25 cellular contexts compared by ENCODE assay signal in genomic region chr7:47905071-47905920, GRCh38. TPM values are rescaled to one million over a fixed set of nuclear protein-coding genes. Genes with fewer than 3 reads are reported as not detected.
DNase-seq lines count a peak whose midpoint lies in the region; ATAC-seq, FAIRE-seq and TF ChIP-seq lines count a peak whose summit lies in the region.
"Had no signal": no experiment of that assay in that cellular context is flagged by ENCODE, and none has a peak within 500 bp of the region (broad histone marks: within the 10 kb centered on the region; RNA-seq: fewer than 3 reads in every experiment).

No MANE protein-coding gene starts in this region.

- no peak overlapping the region; the same call in 1 of the 2 replicates for H2BK15ac ChIP-seq in H1 (ENCODE audit: low read length)

- CTCF ChIA-PET in H1 (lab: Charles Lee; ENCODE audit: partially characterized antibody): interaction anchor here (0.9 to 2.7 kb wide), 5 partner anchors 8 to 53 kb away, joined by 3 to 24 read pairs (median 3); no protein-coding TSS in a partner anchor
- CTCF ChIA-PET in CD4-positive, alpha-beta T cell (lab: Charles Lee): no interaction called here

- intact Hi-C loops in CD4-positive, alpha-beta T cell (cut with DNase I, micrococcal nuclease): no loop called here

- H3K4me1 ChIP-seq in H1 (replicated peaks in 1 of 4; ENCODE audit: control insufficient read depth in 3 of 4, insufficient read depth in 4 of 4, low read length in 3 of 4): peaks cover 0 to 9% (median 4%) of the 10 kb centered on the region in 4 experiments; a peak in 6 of 7 replicates
- H3K4me1 ChIP-seq: left lung had no signal

- POLR2A ChIA-PET in H1 (lab: Charles Lee; ENCODE audit: partially characterized antibody): no interaction called here
- POLR2A ChIA-PET in CD4-positive, alpha-beta T cell (lab: Charles Lee): no interaction called here

- DNase-seq in EH (ENCODE audit: low read depth): peak; percentile 71
- DNase-seq in RPMI7951 (ENCODE audit: low read depth): peak; percentile 39
- no peak for DNase-seq in H1 (ENCODE audit: low read depth in 1 of 2, low spot score in 2 of 2)
- DNase-seq in putamen (ENCODE audit: low spot score): peak; percentile 28
- DNase-seq in D341Med (ENCODE audit: low spot score): no peak
- no peak for DNase-seq in activated gamma-delta T cell treated with Interleukin-2 at 50 U/mL for 16 hours
- no peak for DNase-seq in CD4-positive, alpha-beta T cell
- DNase-seq: activated CD8-positive, alpha-beta T cell treated with anti-CD3 and anti-CD28 coated beads, Interleukin-2, amount 10 ng/mL, durations not matched to agents 7 days and 5 days; Calu3; left lung; naive B cell; NCI-H2081; occipital lobe; SK-N-SH; stimulated activated naive CD8-positive, alpha-beta T cell treated with anti-CD3 and anti-CD28 coated beads, Interleukin-15, amount 100 ng/mL, for 72 hours; T-helper 17 cell; tibial artery had no signal

- no peaks in the 10 kb centered on the region for H3K9me3 ChIP-seq in H1 (ENCODE audit: insufficient read depth in 2 of 2, low read depth in 1 of 2, low read length in 1 of 2)
- no peaks in the 10 kb centered on the region for H3K9me3 ChIP-seq in CD4-positive, alpha-beta T cell (ENCODE audit: control insufficient read depth, low read length)
- H3K9me3 ChIP-seq: HAP-1, left lung, SK-N-SH, tibial artery had no signal

- peak overlapping the region; percentile 55; the same call in 1 of the 2 replicates for H2BK12ac ChIP-seq in H1 (ENCODE audit: low read depth, low read length)

- no peaks in the 10 kb centered on the region for H3K27me3 ChIP-seq in H1 (replicated peaks in 1 of 4; ENCODE audit: control insufficient read depth in 3 of 4, extremely low read depth in 1 of 4, insufficient read depth in 3 of 4, low read length in 3 of 4)
- no peaks in the 10 kb centered on the region for H3K27me3 ChIP-seq in CD4-positive, alpha-beta T cell (ENCODE audit: control insufficient read depth, insufficient read depth, low read length)
- H3K27me3 ChIP-seq: left lung, tibial artery had no signal

- no peak overlapping the region for H3K27ac ChIP-seq in H1 (ENCODE audit: low read depth, low read length)
- no peak overlapping the region for H3K27ac ChIP-seq in CD4-positive, alpha-beta T cell (ENCODE audit: low read depth, low read length)
- H3K27ac ChIP-seq: C4-2B, left lung, RWPE1, tibial artery had no signal

- H3K4me1 Mint-ChIP-seq in CD4-positive, alpha-beta T cell (ENCODE audit: low read depth): no peaks in the 10 kb centered on the region
- H3K4me1 Mint-ChIP-seq: naive B cell; stimulated activated naive CD8-positive, alpha-beta T cell treated with anti-CD3 and anti-CD28 coated beads, Interleukin-15, amount 100 ng/mL, for 72 hours; T-helper 17 cell had no signal

- no peak for ATAC-seq in CD4-positive, alpha-beta T cell (ENCODE audit: poor library complexity)
- ATAC-seq: activated CD8-positive, alpha-beta T cell treated with anti-CD3 and anti-CD28 coated beads, Interleukin-2, amount 10 ng/mL, durations not matched to agents 7 days and 5 days; GM12878; left lung; stimulated activated naive CD8-positive, alpha-beta T cell treated with anti-CD3 and anti-CD28 coated beads, Interleukin-15, amount 100 ng/mL, for 72 hours; T-helper 17 cell had no signal

- H3K9me3 Mint-ChIP-seq in CD4-positive, alpha-beta T cell: no peaks in the 10 kb centered on the region
- H3K9me3 Mint-ChIP-seq: naive B cell; stimulated activated naive CD8-positive, alpha-beta T cell treated with anti-CD3 and anti-CD28 coated beads, Interleukin-15, amount 100 ng/mL, for 72 hours had no signal

- H3K79me1 ChIP-seq in H1 (ENCODE audit: low read depth, low read length): no peaks in the 10 kb centered on the region

- no peak overlapping the region for H3K56ac ChIP-seq in H1 (replicated peaks; ENCODE audit: insufficient read length, low read depth, low read length)

- no peak overlapping the region for H4K8ac ChIP-seq in H1 (ENCODE audit: extremely low read depth, insufficient read depth, low read length)

- H2AFZ ChIP-seq in H1 (ENCODE audit: low read length): no peak overlapping the region

- H3K36me3 Mint-ChIP-seq in CD4-positive, alpha-beta T cell (ENCODE audit: low read depth): no peaks in the 10 kb centered on the region
- H3K36me3 Mint-ChIP-seq: activated naive CD8-positive, alpha-beta T cell; naive B cell had no signal

- no peaks in the 10 kb centered on the region for H4K20me1 ChIP-seq in H1 (replicated peaks in 1 of 2; ENCODE audit: control insufficient read depth in 1 of 2, insufficient read depth in 2 of 2, low read length in 2 of 2)

- WGBS in H1 (ENCODE audit: extremely low coverage in 1 of 2, insufficient coverage in 1 of 2, insufficient read length in 1 of 2, insufficient replicate concordance in 2 of 2, low coverage in 1 of 2, low lambda C conversion rate in 2 of 2, missing lambda C conversion rate in 1 of 2), 2 experiments: 82% methylated on average over 10 of the region's 10 CpGs; no CpG with 5 or more reads in 1 of the 2 experiments

- H2AK5ac ChIP-seq in H1 (ENCODE audit: low read depth, low read length): no peak overlapping the region

- no peak overlapping the region for H3K14ac ChIP-seq in H1 (ENCODE audit: insufficient read length)

- no peak overlapping the region for H3K4me3 Mint-ChIP-seq in CD4-positive, alpha-beta T cell
- H3K4me3 Mint-ChIP-seq: activated CD8-positive, alpha-beta T cell treated with anti-CD3 and anti-CD28 coated beads, Interleukin-2, amount 10 ng/mL, durations not matched to agents 7 days and 5 days; activated naive CD8-positive, alpha-beta T cell; naive B cell; stimulated activated naive CD8-positive, alpha-beta T cell treated with anti-CD3 and anti-CD28 coated beads, Interleukin-15, amount 100 ng/mL, for 72 hours; T-helper 17 cell had no signal

- H3K4me2 ChIP-seq in H1 (ENCODE audit: insufficient read depth in 1 of 2, low read depth in 2 of 2, low read length in 2 of 2): peak overlapping the region in 1 of 2 experiments; percentile 2; a peak in 1 of 4 replicates
- H3K4me2 ChIP-seq: SK-N-SH had no signal

- H2BK5ac ChIP-seq in H1 (ENCODE audit: low read depth, low read length): no peak overlapping the region; the same call in 1 of the 2 replicates

- no peak overlapping the region for H2BK120ac ChIP-seq in H1 (replicated peaks; ENCODE audit: low read depth, low read length)

- H3K9ac ChIP-seq in H1 (replicated peaks in 1 of 4; ENCODE audit: extremely low read depth in 1 of 4, low read depth in 3 of 4, low read length in 3 of 4): no peak overlapping the region
- H3K9ac ChIP-seq: SK-N-SH had no signal

- no peak overlapping the region for H3K23ac ChIP-seq in H1 (ENCODE audit: insufficient read length)

- no peak overlapping the region for H3K4ac ChIP-seq in H1 (replicated peaks; ENCODE audit: insufficient read length, low read depth, low read length)

- H3K79me2 ChIP-seq in H1 (ENCODE audit: control insufficient read depth in 1 of 2, insufficient read depth in 2 of 2, low read length in 2 of 2): no peaks in the 10 kb centered on the region

- TF ChIP-seq POLR2A in H1 (IDR thresholded peaks at IDR 0.05; ENCODE audit: control extremely low read depth in 1 of 2, low read depth in 2 of 2, low read length in 2 of 2): no peak

- 0 out of 2 replicates have a peak overlapping the region, but pooled peaks have one; percentile 5 for H3K18ac ChIP-seq in H1 (ENCODE audit: extremely low read depth, low read length)

- no peak for TF ChIP-seq EP300 in H1 (IDR thresholded peaks at IDR 0.05; ENCODE audit: borderline replicate concordance in 1 of 2, low read depth in 2 of 2, low read length in 2 of 2)

- H4K91ac ChIP-seq in H1 (replicated peaks; ENCODE audit: insufficient read length, low read length): no peak overlapping the region

- H3K27ac Mint-ChIP-seq in CD4-positive, alpha-beta T cell: no peak overlapping the region
- H3K27ac Mint-ChIP-seq: activated CD8-positive, alpha-beta T cell treated with anti-CD3 and anti-CD28 coated beads, Interleukin-2, amount 10 ng/mL, durations not matched to agents 7 days and 5 days; activated naive CD8-positive, alpha-beta T cell; naive B cell; stimulated activated naive CD8-positive, alpha-beta T cell treated with anti-CD3 and anti-CD28 coated beads, Interleukin-15, amount 100 ng/mL, for 72 hours; T-helper 17 cell had no signal

- no peak overlapping the region for H3K4me3 ChIP-seq in H1 (ENCODE audit: extremely low read depth in 1 of 4, insufficient read depth in 2 of 4, low read depth in 3 of 4, low read length in 4 of 4)
- H3K4me3 ChIP-seq: GM12878, HAP-1, left lung, tibial artery had no signal

- H3K23me2 ChIP-seq in H1 (ENCODE audit: low read depth, low read length): no peaks in the 10 kb centered on the region

- 0 out of 8 replicates have a peak, but pooled peaks cover 0 to 2% (median 0%) of the 10 kb centered on the region in 4 experiments for H3K36me3 ChIP-seq in H1 (ENCODE audit: control insufficient read depth in 2 of 4, insufficient read depth in 4 of 4, low read length in 3 of 4)
- H3K36me3 ChIP-seq: HAP-1, left lung, tibial artery had no signal

- H3K27me3 Mint-ChIP-seq in CD4-positive, alpha-beta T cell: no peaks in the 10 kb centered on the region
- H3K27me3 Mint-ChIP-seq: activated naive CD8-positive, alpha-beta T cell; naive B cell; stimulated activated naive CD8-positive, alpha-beta T cell treated with anti-CD3 and anti-CD28 coated beads, Interleukin-15, amount 100 ng/mL, for 72 hours; T-helper 17 cell had no signal

- TF ChIP-seq CTCF in H1 (IDR thresholded peaks at IDR 0.05; ENCODE audit: control extremely low read depth in 1 of 3, insufficient read depth in 1 of 3, low read depth in 1 of 3, low read length in 3 of 3): no peak
- no peak for TF ChIP-seq CTCF in CD4-positive, alpha-beta T cell (IDR thresholded peaks at IDR 0.05)

- TF ChIP-seq RAD21 in H1 (IDR thresholded peaks at IDR 0.05 in 1 of 2, conservative IDR thresholded peaks at IDR 0.05 in 1 of 2; ENCODE audit: low read depth in 2 of 2, low read length in 2 of 2): no peak

- 0 out of 2 replicates have a peak overlapping the region, but pooled peaks have one; percentile 8 for H2BK20ac ChIP-seq in H1 (ENCODE audit: low read length)

- H4K5ac ChIP-seq in H1 (ENCODE audit: insufficient read length, low read depth, low read length): no peak overlapping the region

- no peak for FAIRE-seq in H1 (lab: Jason Lieb, UNC)
- FAIRE-seq: endothelial cell of umbilical vein, GM12878 had no signal

RNA-seq across cellular contexts. Expression of gene PKD1L1, which starts 43.0 kb away (rescaled TPM):
- 0.10 and 0.12 TPM in 2 replicates for total RNA-seq in RPMI7951 (2014; rRNA removed; shearing (Covaris generic))
- 0.22 and 0.25 TPM in 2 replicates for total RNA-seq in H1 (2021; fragmentation: NEBNext Ultra II Directional; extraction: Animal tissue kit (Norgen Biotek cat#: 25700))
- polyA plus RNA-seq in H1 (2011; rRNA removed): 0.35 and 0.46 TPM in 2 replicates
- 0.12 TPM for polyA plus RNA-seq in H1 (2011; cell fraction: cytosol; rRNA removed)
- polyA plus RNA-seq in H1 (2011; cell fraction: nucleus; rRNA removed): 0.31 TPM
- polyA plus RNA-seq in H1 (2012, experiment 1 of 2): 0.04 to 0.19 TPM (median 0.09 TPM) in 4 replicates
- polyA plus RNA-seq in H1 (2012, experiment 2 of 2): not detected
- polyA plus RNA-seq in H1 (2013, experiment 1 of 2): 0.04 TPM
- 0.04 TPM for polyA plus RNA-seq in H1 (2013, experiment 2 of 2)
- polyA minus RNA-seq in H1 (2011; rRNA and poly(A)+ RNA removed): 0.24 and 0.91 TPM in 2 replicates
- polyA minus RNA-seq in H1 (2011; cell fraction: cytosol; rRNA and poly(A)+ RNA removed): not detected
- polyA minus RNA-seq in H1 (2011; cell fraction: nucleus; rRNA and poly(A)+ RNA removed): 1.00 TPM
- under 1 TPM; 0.20 to 0.25 TPM for total RNA-seq in CD4-positive, alpha-beta T cell
- total RNA-seq: HT-29, MCF 10A had no signal

Comparison
In these comparisons a context has a peak if more than half of its experiments do, and no peak if none do; other contexts are left out.
1. DNase-seq: peak in EH (single experiment), RPMI7951 (single experiment) and putamen (single experiment); none in H1 (0 of 2), D341Med (single experiment), activated gamma-delta T cell treated with Interleukin-2 at 50 U/mL for 16 hours (single experiment) and CD4-positive, alpha-beta T cell (0 of 10).